In genomic region chr11:66237867-66238266, GRCh38 we compare ENCODE assay signal across 13 cellular contexts. TPM values are rescaled to one million over a fixed set of nuclear protein-coding genes. Genes with fewer than 3 reads are reported as not detected.
"Had no signal": no experiment of that assay in that cellular context is flagged by ENCODE, and none has a peak within 500 bp of the region (broad histone marks: within the 10 kb centered on the region; RNA-seq: fewer than 3 reads in every experiment).

No MANE protein-coding gene starts in this region.

- H3K27ac ChIP-seq: gastroesophageal sphincter, pancreas, sigmoid colon, tibial artery, vagina had no signal

- H3K27me3 ChIP-seq: gastroesophageal sphincter, pancreas, sigmoid colon, tibial artery, vagina had no signal

- DNase-seq: activated CD4-positive, alpha-beta T cell treated with anti-CD3 and anti-CD28 coated beads, Interleukin-2, amount 50 U/mL, for 48 hours; activated CD4-positive, CD25-positive, alpha-beta regulatory T cell treated with anti-CD3 and anti-CD28 coated beads, Interleukin-2, amount 50 U/mL, for 72 hours; activated naive CD4-positive, alpha-beta T cell treated with anti-CD3 and anti-CD28 coated beads for 36 hours; dermis blood vessel endothelial cell; erythroblast; mammary epithelial cell; pancreas; sigmoid colon; stimulated activated CD4-positive, alpha-beta T cell treated with anti-CD3 and anti-CD28 coated beads, Interleukin-2, amount 100 ng/mL, for 24 hours; tibial artery had no signal

- H3K4me1 ChIP-seq: gastroesophageal sphincter, pancreas, sigmoid colon, tibial artery, vagina had no signal

- ATAC-seq: activated T-helper 17 cell treated with anti-CD3 and anti-CD28 coated beads, Interleukin-2, amount 50 U/mL, for 72 hours; gastroesophageal sphincter had no signal

- H3K4me3 Mint-ChIP-seq: activated naive CD4-positive, alpha-beta T cell treated with anti-CD3 and anti-CD28 coated beads for 36 hours; activated T-helper 17 cell treated with anti-CD3 and anti-CD28 coated beads, Interleukin-2, amount 50 U/mL, for 72 hours had no signal

- H3K9me3 ChIP-seq: gastroesophageal sphincter, pancreas, sigmoid colon, tibial artery, vagina had no signal

- H3K4me3 ChIP-seq: gastroesophageal sphincter, pancreas, sigmoid colon, tibial artery, vagina had no signal

- H3K4me1 Mint-ChIP-seq: activated T-helper 17 cell treated with anti-CD3 and anti-CD28 coated beads, Interleukin-2, amount 50 U/mL, for 72 hours had no signal

- H3K27me3 Mint-ChIP-seq: activated T-helper 17 cell treated with anti-CD3 and anti-CD28 coated beads, Interleukin-2, amount 50 U/mL, for 72 hours had no signal

- H3K9me3 Mint-ChIP-seq: activated naive CD4-positive, alpha-beta T cell treated with anti-CD3 and anti-CD28 coated beads for 36 hours; activated T-helper 17 cell treated with anti-CD3 and anti-CD28 coated beads, Interleukin-2, amount 50 U/mL, for 72 hours had no signal

- H3K27ac Mint-ChIP-seq: activated naive CD4-positive, alpha-beta T cell treated with anti-CD3 and anti-CD28 coated beads for 36 hours; activated T-helper 17 cell treated with anti-CD3 and anti-CD28 coated beads, Interleukin-2, amount 50 U/mL, for 72 hours had no signal

RNA-seq across cellular contexts. Expression of gene CNIH2, which starts 40.1 kb away (rescaled TPM):
- total RNA-seq: dermis blood vessel endothelial cell had no signal

RNA-seq across cellular contexts. Expression of gene TMEM151A, which starts 53.8 kb away (rescaled TPM):
- total RNA-seq: activated naive CD4-positive, alpha-beta T cell treated with anti-CD3 and anti-CD28 coated beads for 36 hours; activated T-helper 17 cell treated with anti-CD3 and anti-CD28 coated beads, Interleukin-2, amount 50 U/mL, for 72 hours; dermis blood vessel endothelial cell had no signal
